24 cellular contexts compared by ENCODE assay signal in genomic region chr14:22542360-22542759, GRCh38. TPM values are rescaled to one million over a fixed set of nuclear protein-coding genes. Genes with fewer than 3 reads are reported as not detected.
DNase-seq lines count a peak whose midpoint lies in the region; ATAC-seq, FAIRE-seq and TF ChIP-seq lines count a peak whose summit lies in the region.
"Had no signal": no experiment of that assay in that cellular context is flagged by ENCODE, and none has a peak within 500 bp of the region (broad histone marks: within the 10 kb centered on the region; RNA-seq: fewer than 3 reads in every experiment).

No MANE protein-coding gene starts in this region.

- H3K36me3 ChIP-seq in SK-N-MC (ENCODE audit: insufficient read depth, low read length) (no peaks in the 10 kb centered on the region), bronchial epithelial cell (ENCODE audit: control insufficient read depth, insufficient read depth, low read length) (no peaks in the 10 kb centered on the region), gastrocnemius medialis (no peaks in the 10 kb centered on the region)
- H3K36me3 ChIP-seq: left ventricle myocardium inferior, neutrophil, suprapubic skin had no signal

- H3K9ac ChIP-seq in SK-N-MC (ENCODE audit: insufficient read length), result no peak overlapping the region

- in situ Hi-C loops in gastrocnemius medialis (cut with MboI; ENCODE audit: low sequenced_read_pairs in 4 of 4), result no loop called here

- intact Hi-C loops in gastrocnemius medialis (cut with DNase I; ENCODE audit: low total_unique reads), result no loop called here

- no peak for TF ChIP-seq POLR2A in gastrocnemius medialis (IDR thresholded peaks at IDR 0.05)

- TF ChIP-seq CTCF in bronchial epithelial cell (IDR thresholded peaks at IDR 0.05; ENCODE audit: insufficient read depth, low read length, severe bottlenecking), result no peak
- no peak for TF ChIP-seq CTCF in gastrocnemius medialis (IDR thresholded peaks at IDR 0.05 in 4 of 5, conservative IDR thresholded peaks at IDR 0.05 in 1 of 5)

- H3K27me3 Mint-ChIP-seq in activated naive CD4-positive, alpha-beta T cell treated with anti-CD3 and anti-CD28 coated beads, Interleukin-2, amount 10 ng/mL, durations not matched to agents 7 days and 5 days, result no peaks in the 10 kb centered on the region
- H3K27me3 Mint-ChIP-seq in stimulated activated naive CD8-positive, alpha-beta T cell treated with anti-CD3 and anti-CD28 coated beads, Interleukin-15, amount 100 ng/mL, for 72 hours, result no peaks in the 10 kb centered on the region

- H3K4me3 Mint-ChIP-seq in activated naive CD4-positive, alpha-beta T cell treated with anti-CD3 and anti-CD28 coated beads, Interleukin-2, amount 10 ng/mL, durations not matched to agents 7 days and 5 days, result peak overlapping the region; percentile 71
- peak overlapping the region; percentile 83 to 85 for H3K4me3 Mint-ChIP-seq in stimulated activated naive CD8-positive, alpha-beta T cell treated with anti-CD3 and anti-CD28 coated beads, Interleukin-15, amount 100 ng/mL, for 72 hours

- CTCF ChIA-PET in activated naive CD4-positive, alpha-beta T cell treated with anti-CD3 and anti-CD28 coated beads, Interleukin-2, amount 10 ng/mL, durations not matched to agents 7 days and 5 days (lab: Charles Lee), result interaction anchor here (0.7 to 2.0 kb wide), 5 partner anchors 23 to 692 kb away, joined by 3 to 6 read pairs (median 5); no protein-coding TSS in a partner anchor

- H3K4me1 ChIP-seq in gastrocnemius medialis, result peaks cover 1 to 7% of the 10 kb centered on the region in 2 donors

- H3K36me3 Mint-ChIP-seq in activated naive CD4-positive, alpha-beta T cell treated with anti-CD3 and anti-CD28 coated beads, Interleukin-2, amount 10 ng/mL, durations not matched to agents 7 days and 5 days, result peaks cover 97% of the 10 kb centered on the region

- H3K27me3 ChIP-seq in bronchial epithelial cell (ENCODE audit: control insufficient read depth, insufficient read depth, low read length), result no peaks in the 10 kb centered on the region
- H3K27me3 ChIP-seq in gastrocnemius medialis, result no peaks in the 10 kb centered on the region
- H3K27me3 ChIP-seq: neutrophil, suprapubic skin had no signal

- no peak for ATAC-seq in stimulated activated naive CD8-positive, alpha-beta T cell treated with anti-CD3 and anti-CD28 coated beads, Interleukin-15, amount 100 ng/mL, for 72 hours
- no peak for ATAC-seq in gastrocnemius medialis
- ATAC-seq: mucosa of descending colon, Panc1 had no signal

- H3K27ac Mint-ChIP-seq in activated naive CD4-positive, alpha-beta T cell treated with anti-CD3 and anti-CD28 coated beads, Interleukin-2, amount 10 ng/mL, durations not matched to agents 7 days and 5 days, result peak overlapping the region; percentile 89
- peak overlapping the region; percentile 98 for H3K27ac Mint-ChIP-seq in stimulated activated naive CD8-positive, alpha-beta T cell treated with anti-CD3 and anti-CD28 coated beads, Interleukin-15, amount 100 ng/mL, for 72 hours

- H3K9me3 ChIP-seq in SK-N-MC (ENCODE audit: low read depth, low read length) (no peaks in the 10 kb centered on the region), gastrocnemius medialis (no peaks in the 10 kb centered on the region)
- H3K9me3 ChIP-seq: left ventricle myocardium inferior, mucosa of descending colon, neutrophil, suprapubic skin had no signal

- H3K4me1 Mint-ChIP-seq in activated naive CD4-positive, alpha-beta T cell treated with anti-CD3 and anti-CD28 coated beads, Interleukin-2, amount 10 ng/mL, durations not matched to agents 7 days and 5 days, result peaks cover 99% of the 10 kb centered on the region
- peaks cover 100% of the 10 kb centered on the region for H3K4me1 Mint-ChIP-seq in stimulated activated naive CD8-positive, alpha-beta T cell treated with anti-CD3 and anti-CD28 coated beads, Interleukin-15, amount 100 ng/mL, for 72 hours

- no peaks in the 10 kb centered on the region for H3K9me3 Mint-ChIP-seq in activated naive CD4-positive, alpha-beta T cell treated with anti-CD3 and anti-CD28 coated beads, Interleukin-2, amount 10 ng/mL, durations not matched to agents 7 days and 5 days
- H3K9me3 Mint-ChIP-seq in stimulated activated naive CD8-positive, alpha-beta T cell treated with anti-CD3 and anti-CD28 coated beads, Interleukin-15, amount 100 ng/mL, for 72 hours, result no peaks in the 10 kb centered on the region

- FAIRE-seq in bronchial epithelial cell (lab: Jason Lieb, UNC), result no peak
- FAIRE-seq: colon, GM18507, TTC549 had no signal

- H3K27ac ChIP-seq in SK-N-MC (peak overlapping the region; percentile 43; the same call in 1 of the 2 replicates), gastrocnemius medialis (no peak overlapping the region)
- H3K27ac ChIP-seq: left ventricle myocardium inferior, neutrophil, suprapubic skin had no signal

- H3K4me3 ChIP-seq in SK-N-MC (peak overlapping the region; percentile 0; the same call in 1 of the 2 replicates), bronchial epithelial cell (ENCODE audit: low read depth, low read length) (no peak overlapping the region), gastrocnemius medialis (no peak overlapping the region)
- H3K4me3 ChIP-seq: left ventricle myocardium inferior, mucosa of descending colon, smooth muscle cell, suprapubic skin had no signal

- no peak for DNase-seq in activated naive CD4-positive, alpha-beta T cell treated with anti-CD3 and anti-CD28 coated beads, Interleukin-2, amount 10 ng/mL, durations not matched to agents 7 days and 5 days
- no peak for DNase-seq in activated naive CD4-positive, alpha-beta T cell treated with anti-CD3 and anti-CD28 coated beads, Interleukin-2, amount 50 U/mL, for 16 hours
- DNase-seq in SK-N-MC (ENCODE audit: low read depth, low spot score) (peak; percentile 95), bronchial epithelial cell (ENCODE audit: low read depth) (peak; percentile 40), gastrocnemius medialis (no peak), SKM-1 (lab: John Stamatoyannopoulos, UW; ENCODE audit: unreplicated experiment) (no peak)
- no peak for DNase-seq in stimulated activated naive CD8-positive, alpha-beta T cell treated with anti-CD3 and anti-CD28 coated beads, Interleukin-15, amount 100 ng/mL, for 72 hours
- no peak for DNase-seq in stimulated activated CD4-positive, alpha-beta T cell treated with anti-CD3 and anti-CD28 coated beads, Interleukin-15, amount 100 ng/mL, for 24 hours
- DNase-seq: activated CD4-positive, alpha-beta T cell treated with anti-CD3 and anti-CD28 coated beads, Interleukin-2, amount 50 U/mL, for 4 hours; activated effector memory CD4-positive, alpha-beta T cell treated with Interleukin-2 at 50 U/mL for 16 hours; head of caudate nucleus; left ventricle myocardium inferior; MM.1S; mucosa of descending colon; NCI-H146; NCI-H226; stimulated activated CD4-positive, alpha-beta T cell treated with anti-CD3 and anti-CD28 coated beads, Interleukin-4, amount 100 ng/mL, for 4 hours had no signal

RNA-seq across cellular contexts. Expression of gene DAD1, which starts 46.7 kb away (rescaled TPM):
- 193 and 236 TPM in 2 replicates for total RNA-seq in bronchial epithelial cell
- 100 to 1,000 TPM; 155 to 257 (median 209) TPM for total RNA-seq in gastrocnemius medialis

RNA-seq across cellular contexts. Expression of gene ABHD4, which starts 55.7 kb away (rescaled TPM):
- 5.3 and 8.2 TPM in 2 replicates for total RNA-seq in bronchial epithelial cell
- total RNA-seq in gastrocnemius medialis, result 10 to 100 TPM; 17.1 to 38.7 (median 27.6) TPM

Comparison
In these comparisons a context has a peak if more than half of its experiments do, and no peak if none do; other contexts are left out.
1. DNase-seq: peak in SK-N-MC (single experiment) and bronchial epithelial cell (single experiment); none in activated naive CD4-positive, alpha-beta T cell treated with anti-CD3 and anti-CD28 coated beads, Interleukin-2, amount 10 ng/mL, durations not matched to agents 7 days and 5 days (single experiment), activated naive CD4-positive, alpha-beta T cell treated with anti-CD3 and anti-CD28 coated beads, Interleukin-2, amount 50 U/mL, for 16 hours (single experiment), stimulated activated naive CD8-positive, alpha-beta T cell treated with anti-CD3 and anti-CD28 coated beads, Interleukin-15, amount 100 ng/mL, for 72 hours (0 of 2), gastrocnemius medialis (0 of 2), SKM-1 (single experiment) and stimulated activated CD4-positive, alpha-beta T cell treated with anti-CD3 and anti-CD28 coated beads, Interleukin-15, amount 100 ng/mL, for 24 hours (single experiment).